Comparison of ENCODE assay signal across 13 cellular contexts in genomic region chr2:217951521-217952247, GRCh38. TPM values are rescaled to one million over a fixed set of nuclear protein-coding genes. Genes with fewer than 3 reads are reported as not detected.
A peak's percentile ranks its signal among the peaks of the same experiment; 100 is the strongest.
DNase-seq lines count a peak whose midpoint lies in the region; ATAC-seq and TF ChIP-seq lines count a peak whose summit lies in the region.
"Had no signal": no experiment of that assay in that cellular context is flagged by ENCODE, and none has a peak within 500 bp of the region (broad histone marks: within the 10 kb centered on the region; RNA-seq: fewer than 3 reads in every experiment).

No MANE protein-coding gene starts in this region.

- H3K4ac ChIP-seq in IMR-90 (ENCODE audit: low read depth, low read length), result no peak overlapping the region

- TF ChIP-seq POLR2A in IMR-90 (IDR thresholded peaks at IDR 0.05; ENCODE audit: low read depth, low read length), result no peak

- H3K9ac ChIP-seq in IMR-90 (ENCODE audit: low read depth, low read length), result no peak overlapping the region
- no peak overlapping the region for H3K9ac ChIP-seq in subcutaneous abdominal adipose tissue (ENCODE audit: low read length in 5 of 5)
- H3K9ac ChIP-seq: GM23248 had no signal

- H3K9me3 ChIP-seq in IMR-90 (ENCODE audit: control insufficient read depth, insufficient read depth, low read length), result no peaks in the 10 kb centered on the region
- no peaks in the 10 kb centered on the region for H3K9me3 ChIP-seq in subcutaneous abdominal adipose tissue (ENCODE audit: control insufficient read depth in 5 of 5, low read length in 5 of 5)

- no peak overlapping the region for H4K5ac ChIP-seq in IMR-90 (ENCODE audit: low read depth, low read length)

- no TSS peak for BruUV-seq in IMR-90 (replicated peaks; lab: Mats Ljungman, UMichigan)

- no peak overlapping the region for H4K8ac ChIP-seq in IMR-90 (ENCODE audit: low read depth in 2 of 2, low read length in 2 of 2)

- H3K27me3 ChIP-seq in IMR-90 (ENCODE audit: control insufficient read depth, insufficient read depth, low read length), result no peaks in the 10 kb centered on the region
- H3K27me3 ChIP-seq in subcutaneous abdominal adipose tissue (ENCODE audit: control insufficient read depth in 5 of 5, insufficient read depth in 4 of 5, low read length in 5 of 5), result no peaks in the 10 kb centered on the region

- H3K9me1 ChIP-seq in IMR-90 (ENCODE audit: insufficient read depth, low read length), result peaks cover 17% of the 10 kb centered on the region

- no peak overlapping the region for H2BK5ac ChIP-seq in IMR-90 (ENCODE audit: low read depth, low read length, poor library complexity, severe bottlenecking)

- H3K14ac ChIP-seq in IMR-90 (replicated peaks; ENCODE audit: low read depth, low read length), result no peak overlapping the region

- H3K79me1 ChIP-seq in IMR-90 (ENCODE audit: low read depth in 1 of 2, low read length in 2 of 2), result peaks cover 31 to 66% of the 10 kb centered on the region in 2 experiments; a peak in 3 of 4 replicates

- CTCF ChIA-PET in IMR-90 (lab: Yijun Ruan, JAX), result no interaction called here
- CTCF ChIA-PET in RWPE1 (lab: Yijun Ruan, JAX), result no interaction called here

- H3K27ac ChIP-seq in IMR-90 (ENCODE audit: insufficient read depth, low read length) (no peak overlapping the region), subcutaneous abdominal adipose tissue (ENCODE audit: low read depth, low read length) (peak overlapping the region; percentile 37), RWPE1 (no peak overlapping the region)
- H3K27ac ChIP-seq: GM23248 had no signal

- H2BK120ac ChIP-seq in IMR-90 (ENCODE audit: low read depth, low read length), result no peak overlapping the region

- H3K23ac ChIP-seq in IMR-90 (ENCODE audit: low read depth, low read length), result no peak overlapping the region

- H2BK20ac ChIP-seq in IMR-90 (ENCODE audit: low read depth, low read length), result no peak overlapping the region

- DNase-seq in IMR-90 (no peak), mesenteric fat pad (ENCODE audit: low spot score) (peak; percentile 53), RWPE1 (ENCODE audit: low spot score) (no peak), SW480 (ENCODE audit: low spot score) (no peak), RPMI8226 (no peak)
- DNase-seq: activated CD4-positive, alpha-beta T cell treated with anti-CD3 and anti-CD28 coated beads for 36 hours; naive thymus-derived CD8-positive, alpha-beta T cell; NCI-H187; stimulated activated naive CD4-positive, alpha-beta T cell treated with Interleukin-2 at 50 U/mL for 16 hours had no signal

- no peak overlapping the region for H3K18ac ChIP-seq in IMR-90 (ENCODE audit: low read depth, low read length)

- intact Hi-C loops in IMR-90 (cut with micrococcal nuclease), result no loop called here

- no peak overlapping the region for H2BK15ac ChIP-seq in IMR-90 (ENCODE audit: low read depth, low read length)

- peaks cover 31% of the 10 kb centered on the region for H4K20me1 ChIP-seq in IMR-90 (ENCODE audit: insufficient read depth, low read length)

- TF ChIP-seq CTCF in IMR-90 (conservative IDR thresholded peaks at IDR 0.05; ENCODE audit: low read depth, low read length), result no peak
- TF ChIP-seq CTCF in RWPE1 (conservative IDR thresholded peaks at IDR 0.05; ENCODE audit: low read depth), result no peak

- H3K36me3 ChIP-seq in IMR-90 (ENCODE audit: control insufficient read depth, insufficient read depth, low read length), result no peaks in the 10 kb centered on the region; the same call in 1 of the 2 replicates
- peaks cover 0 to 4% (median 0%) of the 10 kb centered on the region in 5 donors for H3K36me3 ChIP-seq in subcutaneous abdominal adipose tissue (ENCODE audit: control insufficient read depth in 5 of 5, insufficient read depth in 5 of 5, low read length in 5 of 5)

- no peak overlapping the region; the same call in 1 of the 2 replicates for H2AK5ac ChIP-seq in IMR-90 (ENCODE audit: low read depth, low read length)

- no peak overlapping the region for H4K91ac ChIP-seq in IMR-90 (ENCODE audit: insufficient read depth, low read depth, low read length)

- ATAC-seq in IMR-90 (ENCODE audit: low read depth) (peak; percentile 38), esophagus mucosa (peak; percentile 32), HG03342 (IDR thresholded peaks at IDR 0.05; ENCODE audit: unreplicated experiment) (no peak)
- ATAC-seq: activated CD4-positive, alpha-beta T cell treated with anti-CD3 and anti-CD28 coated beads for 36 hours; naive thymus-derived CD8-positive, alpha-beta T cell had no signal

- in situ Hi-C loops in IMR-90 (cut with MboI; ENCODE audit: low sequenced_read_pairs), result no loop called here

- WGBS in IMR-90 (ENCODE audit: extremely low coverage in 2 of 2, insufficient read length in 1 of 2), 2 experiments, result no CpG with 5 or more reads among the region's 11 CpGs

- dilution Hi-C loops in IMR-90 (cut with HindIII; ENCODE audit: low sequenced_read_pairs, unreplicated experiment), result no loop called here

- no peak for TF ChIP-seq RAD21 in IMR-90 (IDR thresholded peaks at IDR 0.05; ENCODE audit: low read length)

- H3K4me3 ChIP-seq in IMR-90 (ENCODE audit: insufficient read depth, low read depth, low read length) (no peak overlapping the region), subcutaneous abdominal adipose tissue (ENCODE audit: low read depth in 1 of 5, low read length in 5 of 5) (no peak overlapping the region)
- H3K4me3 ChIP-seq: GM23248 had no signal

- no peak overlapping the region for H3K4me2 ChIP-seq in IMR-90 (ENCODE audit: low read depth, low read length)

- H2AFZ ChIP-seq in IMR-90 (replicated peaks; ENCODE audit: low read length, poor library complexity), result no peak overlapping the region
- H2AFZ ChIP-seq: GM23248 had no signal

- no peak overlapping the region for H2AK9ac ChIP-seq in IMR-90 (replicated peaks; ENCODE audit: low read depth, low read length, poor library complexity)

- H3K4me1 ChIP-seq in IMR-90 (ENCODE audit: control insufficient read depth, insufficient read depth, low read length), result peaks cover 21% of the 10 kb centered on the region
- peaks cover 5 to 81% (median 71%) of the 10 kb centered on the region in 5 donors for H3K4me1 ChIP-seq in subcutaneous abdominal adipose tissue (ENCODE audit: control insufficient read depth in 5 of 5, insufficient read depth in 5 of 5, low read length in 5 of 5)

- POLR2A ChIA-PET in IMR-90 (lab: Charles Lee; ENCODE audit: unreplicated experiment) (interaction anchor here (0.8 kb wide), 1 partner anchor 14 kb away, joined by 3 read pairs; no protein-coding TSS in a partner anchor), RWPE1 (lab: Yijun Ruan, JAX; ENCODE audit: low non-redundant PET) (no interaction called here)

- H3K56ac ChIP-seq in IMR-90 (ENCODE audit: extremely low read depth, insufficient read depth, low read length), result no peak overlapping the region

TF ChIP-seq in IMR-90, 13 proteins besides CTCF, POLR2A, EP300 and RAD21:
- TF ChIP-seq RFX5 (IDR thresholded peaks at IDR 0.05; ENCODE audit: low read depth, low read length), result no peak
- no peak for TF ChIP-seq SMC3 (IDR thresholded peaks at IDR 0.05; ENCODE audit: low read depth, low read length)
- TF ChIP-seq CHD1 (IDR thresholded peaks at IDR 0.05; ENCODE audit: low read depth, low read length), result no peak
- TF ChIP-seq BHLHE40 (IDR thresholded peaks at IDR 0.05; ENCODE audit: low read depth, low read length), result no peak
- TF ChIP-seq RCOR1 (IDR thresholded peaks at IDR 0.05; ENCODE audit: insufficient replicate concordance, low read length), result no peak
- TF ChIP-seq MXI1 (IDR thresholded peaks at IDR 0.05; ENCODE audit: borderline replicate concordance, low read depth, low read length), result no peak
- TF ChIP-seq ELK1 (IDR thresholded peaks at IDR 0.05; ENCODE audit: borderline replicate concordance, low read depth, low read length), result no peak
- no peak for TF ChIP-seq FOS (IDR thresholded peaks at IDR 0.05; ENCODE audit: low read depth, low read length)
- no peak for TF ChIP-seq MAZ (IDR thresholded peaks at IDR 0.05; ENCODE audit: borderline replicate concordance, low read depth, low read length)
- TF ChIP-seq MAFK (IDR thresholded peaks at IDR 0.05; ENCODE audit: low read depth, low read length), result no peak
- no peak for TF ChIP-seq NFE2L2 (IDR thresholded peaks at IDR 0.05; ENCODE audit: low read depth, low read length)
- no peak for TF ChIP-seq CEBPB (IDR thresholded peaks at IDR 0.05; ENCODE audit: low read depth, low read length)
- no peak for TF ChIP-seq USF2 (IDR thresholded peaks at IDR 0.05; ENCODE audit: low read depth, low read length)

RNA-seq across cellular contexts. Expression of gene TNS1, which starts 51.1 kb away (rescaled TPM):
- total RNA-seq in IMR-90 (2012; rRNA removed) (41.9 and 45.2 TPM in 2 replicates), esophagus mucosa (27.7 TPM), mesenteric fat pad (449 TPM)
- 40.3 and 41.1 TPM in 2 replicates for polyA plus RNA-seq in IMR-90 (2012; rRNA removed)
- polyA plus RNA-seq in IMR-90 (2012; cell fraction: cytosol; rRNA removed), result 17.3 and 23.8 TPM in 2 replicates
- polyA plus RNA-seq in IMR-90 (2012; cell fraction: nucleus; rRNA removed; ENCODE audit: low replicate concordance), result 68.3 and 71.1 TPM in 2 replicates
- polyA plus RNA-seq: naive thymus-derived CD8-positive, alpha-beta T cell had no signal
